ENCODE assay signal across 9 cellular contexts in genomic region chr12:3035815-3036702, GRCh38. TPM values are rescaled to one million over a fixed set of nuclear protein-coding genes. Genes with fewer than 3 reads are reported as not detected.
A peak's percentile ranks its signal among the peaks of the same experiment; 100 is the strongest.
DNase-seq lines count a peak whose midpoint lies in the region; ATAC-seq and TF ChIP-seq lines count a peak whose summit lies in the region.
"Had no signal": no experiment of that assay in that cellular context is flagged by ENCODE, and none has a peak within 500 bp of the region (broad histone marks: within the 10 kb centered on the region; RNA-seq: fewer than 3 reads in every experiment).

No MANE protein-coding gene starts in this region.

- no peaks in the 10 kb centered on the region for H3F3A ChIP-seq in OCI-LY1 (ENCODE audit: insufficient read depth, low read length)

- TF ChIP-seq POLR2A in gastrocnemius medialis (IDR thresholded peaks at IDR 0.05), result no peak

- peak; percentile 28; the same call in 1 of the 2 replicates for TF ChIP-seq CTCF in OCI-LY1 (IDR thresholded peaks at IDR 0.05; ENCODE audit: low read length)
- TF ChIP-seq CTCF in fibroblast of lung (conservative IDR thresholded peaks at IDR 0.05 in 1 of 2, IDR thresholded peaks at IDR 0.05 in 1 of 2; ENCODE audit: low read depth in 1 of 2, low read length in 2 of 2), result peak; percentile 43 to 59
- no peak for TF ChIP-seq CTCF in gastrocnemius medialis (IDR thresholded peaks at IDR 0.05 in 4 of 5, conservative IDR thresholded peaks at IDR 0.05 in 1 of 5)

- H2AFZ ChIP-seq in OCI-LY1 (ENCODE audit: low read length) (no peak overlapping the region), fibroblast of lung (ENCODE audit: low read length) (no peak overlapping the region)

- H3K36me3 ChIP-seq in OCI-LY1 (ENCODE audit: insufficient read depth, low read length), result no peaks in the 10 kb centered on the region
- peaks cover 8% of the 10 kb centered on the region for H3K36me3 ChIP-seq in fibroblast of lung (ENCODE audit: control insufficient read depth, insufficient read depth, low read length)
- peaks cover 0 to 25% of the 10 kb centered on the region in 2 donors for H3K36me3 ChIP-seq in gastrocnemius medialis

- no peak overlapping the region for H3K4me3 ChIP-seq in OCI-LY1 (ENCODE audit: low read depth, low read length, poor library complexity, severe bottlenecking)
- H3K4me3 ChIP-seq in fibroblast of lung (replicated peaks in 1 of 4; ENCODE audit: control extremely low read depth in 1 of 4, insufficient read depth in 1 of 4, low read depth in 3 of 4, low read length in 4 of 4), result no peak overlapping the region
- H3K4me3 ChIP-seq in gastrocnemius medialis, result no peak overlapping the region

- no peaks in the 10 kb centered on the region for H3K79me2 ChIP-seq in OCI-LY1 (ENCODE audit: insufficient read depth, low read length)
- H3K79me2 ChIP-seq in fibroblast of lung (ENCODE audit: control insufficient read depth, insufficient read depth, low read length), result no peaks in the 10 kb centered on the region

- H4K20me1 ChIP-seq in OCI-LY1 (ENCODE audit: insufficient read depth, low read length) (no peaks in the 10 kb centered on the region), fibroblast of lung (ENCODE audit: control insufficient read depth, extremely low read depth, insufficient read depth, low read length) (no peaks in the 10 kb centered on the region)

- no peak overlapping the region for H3K9ac ChIP-seq in OCI-LY1 (ENCODE audit: low read length)
- no peak overlapping the region for H3K9ac ChIP-seq in fibroblast of lung (ENCODE audit: insufficient read depth, low read length)
- H3K9ac ChIP-seq: KMS-11 had no signal

- intact Hi-C loops in sciatic nerve (cut with DNase I) (loop anchor here (10.0 kb wide), 1 partner anchor 181 kb away; the partner anchor contains the start of gene TEX52), gastrocnemius medialis (cut with DNase I; ENCODE audit: low total_unique reads) (loop anchor here (2.0 kb wide), 2 partner anchors 73 to 145 kb away; partner anchors contain the start of gene TULP3)

- H3K4me2 ChIP-seq in OCI-LY1 (ENCODE audit: low read length) (no peak overlapping the region), fibroblast of lung (ENCODE audit: extremely low read depth, insufficient read depth, low read length) (no peak overlapping the region)
- H3K4me2 ChIP-seq: KMS-11 had no signal

- no peak overlapping the region for H3K27ac ChIP-seq in OCI-LY1 (ENCODE audit: low read depth, low read length, poor library complexity, severe bottlenecking)
- H3K27ac ChIP-seq in fibroblast of lung (ENCODE audit: insufficient read depth, low read length), result no peak overlapping the region
- no peak overlapping the region for H3K27ac ChIP-seq in gastrocnemius medialis
- H3K27ac ChIP-seq: KMS-11 had no signal

- H3K9me2 ChIP-seq in OCI-LY1 (ENCODE audit: low read depth, low read length), result no peaks in the 10 kb centered on the region

- no peaks in the 10 kb centered on the region for H3K27me3 ChIP-seq in OCI-LY1 (ENCODE audit: insufficient read depth, low read length)
- H3K27me3 ChIP-seq in fibroblast of lung (ENCODE audit: control insufficient read depth, insufficient read depth, low read length), result no peaks in the 10 kb centered on the region
- no peaks in the 10 kb centered on the region for H3K27me3 ChIP-seq in gastrocnemius medialis

- peak; percentile 52 for ATAC-seq in sciatic nerve
- ATAC-seq in gastrocnemius medialis, result no peak
- ATAC-seq in GM21367 (IDR thresholded peaks at IDR 0.05; ENCODE audit: unreplicated experiment), result no peak

- peak; percentile 37 for DNase-seq in NCI-H2107 treated with DMSO at 0.1 percent for 48 hours (lab: John Stamatoyannopoulos, UW; ENCODE audit: unreplicated experiment)
- DNase-seq in NCI-H2107 (lab: John Stamatoyannopoulos, UW), result no peak
- peak in 1 of 2 donors; percentile 30 for DNase-seq in fibroblast of lung (ENCODE audit: low read depth in 2 of 2)
- no peak for DNase-seq in sciatic nerve (ENCODE audit: low spot score)
- no peak for DNase-seq in gastrocnemius medialis
- no peak for DNase-seq in NCI-H748 treated with DMSO at 0.1 percent for 48 hours (lab: John Stamatoyannopoulos, UW)

- H3K9me3 ChIP-seq in OCI-LY1 (ENCODE audit: low read length), result no peaks in the 10 kb centered on the region
- no peaks in the 10 kb centered on the region for H3K9me3 ChIP-seq in fibroblast of lung (ENCODE audit: control insufficient read depth, insufficient read depth, low read depth, low read length)
- H3K9me3 ChIP-seq in gastrocnemius medialis, result no peaks in the 10 kb centered on the region

- H3K4me1 ChIP-seq in OCI-LY1 (ENCODE audit: insufficient read depth, low read length, severe bottlenecking), result peaks cover 4% of the 10 kb centered on the region
- H3K4me1 ChIP-seq in fibroblast of lung (ENCODE audit: control insufficient read depth, extremely low read depth, insufficient read depth, low read length), result no peaks in the 10 kb centered on the region
- peaks cover 24 to 33% of the 10 kb centered on the region in 2 donors for H3K4me1 ChIP-seq in gastrocnemius medialis

- in situ Hi-C loops in gastrocnemius medialis (cut with MboI; ENCODE audit: low sequenced_read_pairs in 4 of 4), result loop anchor here (5.0 to 25.0 kb wide), 7 partner anchors 79 to 181 kb away; partner anchors contain the start of genes TEAD4 (in 2 of the 4), FOXM1 (in 1 of the 4), RHNO1 (in 1 of the 4) and TEX52 (in 1 of the 4)

RNA-seq across cellular contexts. Expression of gene TSPAN9, which starts 41.1 kb away (rescaled TPM):
- 26.7 and 35.2 TPM in 2 replicates for total RNA-seq in fibroblast of lung
- 31.1 and 32.6 TPM in 2 replicates for polyA plus RNA-seq in fibroblast of lung
- polyA plus RNA-seq in fibroblast of lung (2012), result 25.6 and 30.4 TPM in 2 replicates
- polyA minus RNA-seq in fibroblast of lung (ENCODE audit: low replicate concordance), result 35.5 and 64.8 TPM in 2 replicates
- 37.5 TPM for total RNA-seq in sciatic nerve
- total RNA-seq in gastrocnemius medialis, result 1 to 10 TPM; 4.7 to 9.4 (median 7.4) TPM

Comparison
In these comparisons a context has a peak if more than half of its experiments do, and no peak if none do; other contexts are left out.
1. CTCF ChIP-seq: peak in OCI-LY1 (single experiment) and fibroblast of lung (2 of 2); none in gastrocnemius medialis (0 of 5).